1 cellular context compared by ENCODE assay signal in the genomic region with DNA sequence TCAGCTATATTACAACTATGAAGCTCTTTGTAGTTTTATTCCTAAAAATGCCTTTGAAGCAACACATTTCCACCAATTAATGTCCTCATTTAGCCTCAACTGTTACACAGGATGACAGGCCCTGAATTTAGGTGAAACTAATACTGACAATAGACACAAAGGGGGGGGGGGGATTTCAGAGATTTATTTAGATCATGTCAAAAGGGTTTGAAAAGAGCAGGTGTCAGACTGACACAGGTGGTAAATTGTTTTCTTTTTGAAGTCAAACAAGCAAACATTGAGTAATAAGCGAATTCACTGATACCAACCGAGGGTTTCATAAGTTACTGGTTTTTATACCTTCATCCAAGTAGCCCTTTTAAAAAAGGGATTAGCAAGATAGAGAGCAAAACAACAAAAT.
TF ChIP-seq lines count a peak whose summit lies in the region.

No MANE protein-coding gene starts in this region.

TF ChIP-seq in GM12878, 131 proteins besides CTCF, POLR2A, EP300 and RAD21 (continued from another document and continues in another):
- TF ChIP-seq, protein P1, sequence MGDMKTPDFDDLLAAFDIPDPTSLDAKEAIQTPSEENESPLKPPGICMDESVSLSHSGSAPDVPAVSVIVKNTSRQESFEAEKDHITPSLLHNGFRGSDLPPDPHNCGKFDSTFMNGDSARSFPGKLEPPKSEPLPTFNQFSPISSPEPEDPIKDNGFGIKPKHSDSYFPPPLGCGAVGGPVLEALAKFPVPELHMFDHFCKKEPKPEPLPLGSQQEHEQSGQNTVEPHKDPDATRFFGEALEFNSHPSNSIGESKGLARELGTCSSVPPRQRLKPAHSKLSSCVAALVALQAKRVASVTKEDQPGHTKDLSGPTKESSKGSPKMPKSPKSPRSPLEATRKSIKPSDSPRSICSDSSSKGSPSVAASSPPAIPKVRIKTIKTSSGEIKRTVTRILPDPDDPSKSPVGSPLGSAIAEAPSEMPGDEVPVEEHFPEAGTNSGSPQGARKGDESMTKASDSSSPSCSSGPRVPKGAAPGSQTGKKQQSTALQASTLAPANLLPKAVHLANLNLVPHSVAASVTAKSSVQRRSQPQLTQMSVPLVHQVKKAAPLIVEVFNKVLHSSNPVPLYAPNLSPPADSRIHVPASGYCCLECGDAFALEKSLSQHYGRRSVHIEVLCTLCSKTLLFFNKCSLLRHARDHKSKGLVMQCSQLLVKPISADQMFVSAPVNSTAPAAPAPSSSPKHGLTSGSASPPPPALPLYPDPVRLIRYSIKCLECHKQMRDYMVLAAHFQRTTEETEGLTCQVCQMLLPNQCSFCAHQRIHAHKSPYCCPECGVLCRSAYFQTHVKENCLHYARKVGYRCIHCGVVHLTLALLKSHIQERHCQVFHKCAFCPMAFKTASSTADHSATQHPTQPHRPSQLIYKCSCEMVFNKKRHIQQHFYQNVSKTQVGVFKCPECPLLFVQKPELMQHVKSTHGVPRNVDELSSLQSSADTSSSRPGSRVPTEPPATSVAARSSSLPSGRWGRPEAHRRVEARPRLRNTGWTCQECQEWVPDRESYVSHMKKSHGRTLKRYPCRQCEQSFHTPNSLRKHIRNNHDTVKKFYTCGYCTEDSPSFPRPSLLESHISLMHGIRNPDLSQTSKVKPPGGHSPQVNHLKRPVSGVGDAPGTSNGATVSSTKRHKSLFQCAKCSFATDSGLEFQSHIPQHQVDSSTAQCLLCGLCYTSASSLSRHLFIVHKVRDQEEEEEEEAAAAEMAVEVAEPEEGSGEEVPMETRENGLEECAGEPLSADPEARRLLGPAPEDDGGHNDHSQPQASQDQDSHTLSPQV (IDR thresholded peaks at IDR 0.05): no peak
- TF ChIP-seq SUPT20H (IDR thresholded peaks at IDR 0.05; ENCODE audit: borderline replicate concordance, control insufficient read depth, low read depth, low read length) (no peak), SREBF1 (IDR thresholded peaks at IDR 0.05; ENCODE audit: low read length) (no peak), YBX1 (IDR thresholded peaks at IDR 0.05) (no peak), SMC3 (IDR thresholded peaks at IDR 0.05; ENCODE audit: borderline replicate concordance, low read length) (no peak), RUNX3 (IDR thresholded peaks at IDR 0.05; ENCODE audit: low read length) (peak; percentile 63), MTA2 (IDR thresholded peaks at IDR 0.05; ENCODE audit: low read depth) (peak; percentile 71), JUNB (IDR thresholded peaks at IDR 0.05) (peak; percentile 80), BACH1 (IDR thresholded peaks at IDR 0.05; ENCODE audit: borderline replicate concordance) (no peak), POU2F2 (IDR thresholded peaks at IDR 0.05; ENCODE audit: borderline replicate concordance, low read depth, low read length) (no peak), IKZF2 (IDR thresholded peaks at IDR 0.05) (peak; percentile 46 to 51; a peak in 3 of 4 replicates), KAT2A (conservative IDR thresholded peaks at IDR 0.05; ENCODE audit: control insufficient read depth, low read depth, low read length) (no peak), CREB1 (IDR thresholded peaks at IDR 0.05; ENCODE audit: low read depth) (peak; percentile 31; the same call in 1 of the 2 replicates), SREBF2 (IDR thresholded peaks at IDR 0.05; ENCODE audit: low read length) (no peak), CBX5 (IDR thresholded peaks at IDR 0.05; ENCODE audit: low read depth) (peak; percentile 30; the same call in 1 of the 2 replicates), ATF7 (IDR thresholded peaks at IDR 0.05; ENCODE audit: low read depth) (peak; percentile 52; the same call in 1 of the 2 replicates), NFIC (IDR thresholded peaks at IDR 0.05; ENCODE audit: low read depth, low read length) (peak; percentile 93), CHD4 (IDR thresholded peaks at IDR 0.05) (no peak), BCL11A (IDR thresholded peaks at IDR 0.05; ENCODE audit: low read depth, low read length) (0 out of 2 replicates have a peak, but pooled peaks have one; percentile 16), NR2F1 (conservative IDR thresholded peaks at IDR 0.05) (no peak), MYC (IDR thresholded peaks at IDR 0.05; ENCODE audit: insufficient read depth, insufficient read length, insufficient replicate concordance, low read length, severe bottlenecking) (no peak), SMAD1 (IDR thresholded peaks at IDR 0.05; ENCODE audit: low read depth, partially characterized antibody) (no peak), ZNF24 (IDR thresholded peaks at IDR 0.05) (0 out of 2 replicates have a peak, but pooled peaks have one; percentile 36), ZNF207 (IDR thresholded peaks at IDR 0.05; ENCODE audit: borderline replicate concordance) (no peak), NR2C1 (IDR thresholded peaks at IDR 0.05) (no peak), SIX5 (IDR thresholded peaks at IDR 0.05; ENCODE audit: low read depth, low read length, severe bottlenecking) (no peak), FOS (IDR thresholded peaks at IDR 0.05; ENCODE audit: borderline replicate concordance, extremely low read depth, insufficient read length) (no peak), KLF5 (IDR thresholded peaks at IDR 0.05; ENCODE audit: partially characterized antibody) (no peak), FOXM1 (IDR thresholded peaks at IDR 0.05; ENCODE audit: low read depth, low read length) (peak; percentile 76; the same call in 1 of the 2 replicates), ZZZ3 (IDR thresholded peaks at IDR 0.05; ENCODE audit: control insufficient read depth, insufficient read length, low read depth) (no peak), HDAC2 (IDR thresholded peaks at IDR 0.05) (no peak), ZNF217 (IDR thresholded peaks at IDR 0.05) (no peak), TCF12 (IDR thresholded peaks at IDR 0.05; ENCODE audit: low read depth, low read length) (0 out of 2 replicates have a peak, but pooled peaks have one; percentile 60), NFYA (IDR thresholded peaks at IDR 0.05; ENCODE audit: borderline replicate concordance, low read depth, low read length) (no peak), PAX8 (IDR thresholded peaks at IDR 0.05) (no peak), RB1 (IDR thresholded peaks at IDR 0.05; ENCODE audit: borderline replicate concordance) (no peak)
- TF ChIP-seq, protein P2, sequence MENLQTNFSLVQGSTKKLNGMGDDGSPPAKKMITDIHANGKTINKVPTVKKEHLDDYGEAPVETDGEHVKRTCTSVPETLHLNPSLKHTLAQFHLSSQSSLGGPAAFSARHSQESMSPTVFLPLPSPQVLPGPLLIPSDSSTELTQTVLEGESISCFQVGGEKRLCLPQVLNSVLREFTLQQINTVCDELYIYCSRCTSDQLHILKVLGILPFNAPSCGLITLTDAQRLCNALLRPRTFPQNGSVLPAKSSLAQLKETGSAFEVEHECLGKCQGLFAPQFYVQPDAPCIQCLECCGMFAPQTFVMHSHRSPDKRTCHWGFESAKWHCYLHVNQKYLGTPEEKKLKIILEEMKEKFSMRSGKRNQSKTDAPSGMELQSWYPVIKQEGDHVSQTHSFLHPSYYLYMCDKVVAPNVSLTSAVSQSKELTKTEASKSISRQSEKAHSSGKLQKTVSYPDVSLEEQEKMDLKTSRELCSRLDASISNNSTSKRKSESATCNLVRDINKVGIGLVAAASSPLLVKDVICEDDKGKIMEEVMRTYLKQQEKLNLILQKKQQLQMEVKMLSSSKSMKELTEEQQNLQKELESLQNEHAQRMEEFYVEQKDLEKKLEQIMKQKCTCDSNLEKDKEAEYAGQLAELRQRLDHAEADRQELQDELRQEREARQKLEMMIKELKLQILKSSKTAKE (IDR thresholded peaks at IDR 0.05; ENCODE audit: low read depth, poor library complexity, severe bottlenecking): peak; percentile 96
- TF ChIP-seq, protein P3, sequence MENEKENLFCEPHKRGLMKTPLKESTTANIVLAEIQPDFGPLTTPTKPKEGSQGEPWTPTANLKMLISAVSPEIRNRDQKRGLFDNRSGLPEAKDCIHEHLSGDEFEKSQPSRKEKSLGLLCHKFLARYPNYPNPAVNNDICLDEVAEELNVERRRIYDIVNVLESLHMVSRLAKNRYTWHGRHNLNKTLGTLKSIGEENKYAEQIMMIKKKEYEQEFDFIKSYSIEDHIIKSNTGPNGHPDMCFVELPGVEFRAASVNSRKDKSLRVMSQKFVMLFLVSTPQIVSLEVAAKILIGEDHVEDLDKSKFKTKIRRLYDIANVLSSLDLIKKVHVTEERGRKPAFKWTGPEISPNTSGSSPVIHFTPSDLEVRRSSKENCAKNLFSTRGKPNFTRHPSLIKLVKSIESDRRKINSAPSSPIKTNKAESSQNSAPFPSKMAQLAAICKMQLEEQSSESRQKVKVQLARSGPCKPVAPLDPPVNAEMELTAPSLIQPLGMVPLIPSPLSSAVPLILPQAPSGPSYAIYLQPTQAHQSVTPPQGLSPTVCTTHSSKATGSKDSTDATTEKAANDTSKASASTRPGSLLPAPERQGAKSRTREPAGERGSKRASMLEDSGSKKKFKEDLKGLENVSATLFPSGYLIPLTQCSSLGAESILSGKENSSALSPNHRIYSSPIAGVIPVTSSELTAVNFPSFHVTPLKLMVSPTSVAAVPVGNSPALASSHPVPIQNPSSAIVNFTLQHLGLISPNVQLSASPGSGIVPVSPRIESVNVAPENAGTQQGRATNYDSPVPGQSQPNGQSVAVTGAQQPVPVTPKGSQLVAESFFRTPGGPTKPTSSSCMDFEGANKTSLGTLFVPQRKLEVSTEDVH (IDR thresholded peaks at IDR 0.05; ENCODE audit: low read depth, partially characterized antibody): no peak
- TF ChIP-seq, protein P4, sequence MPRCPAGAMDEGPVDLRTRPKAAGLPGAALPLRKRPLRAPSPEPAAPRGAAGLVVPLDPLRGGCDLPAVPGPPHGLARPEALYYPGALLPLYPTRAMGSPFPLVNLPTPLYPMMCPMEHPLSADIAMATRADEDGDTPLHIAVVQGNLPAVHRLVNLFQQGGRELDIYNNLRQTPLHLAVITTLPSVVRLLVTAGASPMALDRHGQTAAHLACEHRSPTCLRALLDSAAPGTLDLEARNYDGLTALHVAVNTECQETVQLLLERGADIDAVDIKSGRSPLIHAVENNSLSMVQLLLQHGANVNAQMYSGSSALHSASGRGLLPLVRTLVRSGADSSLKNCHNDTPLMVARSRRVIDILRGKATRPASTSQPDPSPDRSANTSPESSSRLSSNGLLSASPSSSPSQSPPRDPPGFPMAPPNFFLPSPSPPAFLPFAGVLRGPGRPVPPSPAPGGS (IDR thresholded peaks at IDR 0.05; ENCODE audit: borderline replicate concordance, insufficient read depth, low read depth, low read length, poor library complexity, severe bottlenecking): no peak
- TF ChIP-seq, protein P5, sequence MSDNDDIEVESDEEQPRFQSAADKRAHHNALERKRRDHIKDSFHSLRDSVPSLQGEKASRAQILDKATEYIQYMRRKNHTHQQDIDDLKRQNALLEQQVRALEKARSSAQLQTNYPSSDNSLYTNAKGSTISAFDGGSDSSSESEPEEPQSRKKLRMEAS (IDR thresholded peaks at IDR 0.05; ENCODE audit: low read depth, low read length): no peak
- TF ChIP-seq, protein P6, sequence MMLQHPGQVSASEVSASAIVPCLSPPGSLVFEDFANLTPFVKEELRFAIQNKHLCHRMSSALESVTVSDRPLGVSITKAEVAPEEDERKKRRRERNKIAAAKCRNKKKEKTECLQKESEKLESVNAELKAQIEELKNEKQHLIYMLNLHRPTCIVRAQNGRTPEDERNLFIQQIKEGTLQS (IDR thresholded peaks at IDR 0.05; ENCODE audit: borderline replicate concordance, extremely low read depth, low read depth, low read length): no peak
- TF ChIP-seq, protein P7, sequence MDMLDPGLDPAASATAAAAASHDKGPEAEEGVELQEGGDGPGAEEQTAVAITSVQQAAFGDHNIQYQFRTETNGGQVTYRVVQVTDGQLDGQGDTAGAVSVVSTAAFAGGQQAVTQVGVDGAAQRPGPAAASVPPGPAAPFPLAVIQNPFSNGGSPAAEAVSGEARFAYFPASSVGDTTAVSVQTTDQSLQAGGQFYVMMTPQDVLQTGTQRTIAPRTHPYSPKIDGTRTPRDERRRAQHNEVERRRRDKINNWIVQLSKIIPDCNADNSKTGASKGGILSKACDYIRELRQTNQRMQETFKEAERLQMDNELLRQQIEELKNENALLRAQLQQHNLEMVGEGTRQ (IDR thresholded peaks at IDR 0.05; ENCODE audit: borderline replicate concordance, low read depth, low read length): no peak
- TF ChIP-seq, protein P8, sequence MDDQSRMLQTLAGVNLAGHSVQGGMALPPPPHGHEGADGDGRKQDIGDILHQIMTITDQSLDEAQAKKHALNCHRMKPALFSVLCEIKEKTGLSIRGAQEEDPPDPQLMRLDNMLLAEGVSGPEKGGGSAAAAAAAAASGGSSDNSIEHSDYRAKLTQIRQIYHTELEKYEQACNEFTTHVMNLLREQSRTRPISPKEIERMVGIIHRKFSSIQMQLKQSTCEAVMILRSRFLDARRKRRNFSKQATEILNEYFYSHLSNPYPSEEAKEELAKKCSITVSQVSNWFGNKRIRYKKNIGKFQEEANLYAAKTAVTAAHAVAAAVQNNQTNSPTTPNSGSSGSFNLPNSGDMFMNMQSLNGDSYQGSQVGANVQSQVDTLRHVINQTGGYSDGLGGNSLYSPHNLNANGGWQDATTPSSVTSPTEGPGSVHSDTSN (IDR thresholded peaks at IDR 0.05; ENCODE audit: insufficient replicate concordance, low read depth, low read length): no peak
- TF ChIP-seq, protein P9, sequence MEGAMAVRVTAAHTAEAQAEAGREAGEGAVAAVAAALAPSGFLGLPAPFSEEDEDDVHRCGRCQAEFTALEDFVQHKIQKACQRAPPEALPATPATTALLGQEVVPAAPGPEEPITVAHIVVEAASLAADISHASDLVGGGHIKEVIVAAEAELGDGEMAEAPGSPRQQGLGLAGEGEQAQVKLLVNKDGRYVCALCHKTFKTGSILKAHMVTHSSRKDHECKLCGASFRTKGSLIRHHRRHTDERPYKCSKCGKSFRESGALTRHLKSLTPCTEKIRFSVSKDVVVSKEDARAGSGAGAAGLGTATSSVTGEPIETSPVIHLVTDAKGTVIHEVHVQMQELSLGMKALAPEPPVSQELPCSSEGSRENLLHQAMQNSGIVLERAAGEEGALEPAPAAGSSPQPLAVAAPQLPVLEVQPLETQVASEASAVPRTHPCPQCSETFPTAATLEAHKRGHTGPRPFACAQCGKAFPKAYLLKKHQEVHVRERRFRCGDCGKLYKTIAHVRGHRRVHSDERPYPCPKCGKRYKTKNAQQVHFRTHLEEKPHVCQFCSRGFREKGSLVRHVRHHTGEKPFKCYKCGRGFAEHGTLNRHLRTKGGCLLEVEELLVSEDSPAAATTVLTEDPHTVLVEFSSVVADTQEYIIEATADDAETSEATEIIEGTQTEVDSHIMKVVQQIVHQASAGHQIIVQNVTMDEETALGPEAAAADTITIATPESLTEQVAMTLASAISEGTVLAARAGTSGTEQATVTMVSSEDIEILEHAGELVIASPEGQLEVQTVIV (IDR thresholded peaks at IDR 0.05; ENCODE audit: borderline replicate concordance, partially characterized antibody): no peak
- TF ChIP-seq, protein P10, sequence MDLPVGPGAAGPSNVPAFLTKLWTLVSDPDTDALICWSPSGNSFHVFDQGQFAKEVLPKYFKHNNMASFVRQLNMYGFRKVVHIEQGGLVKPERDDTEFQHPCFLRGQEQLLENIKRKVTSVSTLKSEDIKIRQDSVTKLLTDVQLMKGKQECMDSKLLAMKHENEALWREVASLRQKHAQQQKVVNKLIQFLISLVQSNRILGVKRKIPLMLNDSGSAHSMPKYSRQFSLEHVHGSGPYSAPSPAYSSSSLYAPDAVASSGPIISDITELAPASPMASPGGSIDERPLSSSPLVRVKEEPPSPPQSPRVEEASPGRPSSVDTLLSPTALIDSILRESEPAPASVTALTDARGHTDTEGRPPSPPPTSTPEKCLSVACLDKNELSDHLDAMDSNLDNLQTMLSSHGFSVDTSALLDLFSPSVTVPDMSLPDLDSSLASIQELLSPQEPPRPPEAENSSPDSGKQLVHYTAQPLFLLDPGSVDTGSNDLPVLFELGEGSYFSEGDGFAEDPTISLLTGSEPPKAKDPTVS (IDR thresholded peaks at IDR 0.05; ENCODE audit: low read depth, low read length): no peak
